16 cellular contexts compared by ENCODE assay signal in genomic region chr1:17516303-17517214, GRCh38. TPM values are rescaled to one million over a fixed set of nuclear protein-coding genes. Genes with fewer than 3 reads are reported as not detected.
A peak's percentile ranks its signal among the peaks of the same experiment; 100 is the strongest.
DNase-seq lines count a peak whose midpoint lies in the region; ATAC-seq and TF ChIP-seq lines count a peak whose summit lies in the region.
"Had no signal": no experiment of that assay in that cellular context is flagged by ENCODE, and none has a peak within 500 bp of the region (broad histone marks: within the 10 kb centered on the region; RNA-seq: fewer than 3 reads in every experiment).

No MANE protein-coding gene starts in this region.

- H3K4me2 ChIP-seq in IMR-90 (ENCODE audit: low read depth, low read length) = no peak overlapping the region

- no peak overlapping the region for H2BK20ac ChIP-seq in IMR-90 (ENCODE audit: low read depth, low read length)

- no peaks in the 10 kb centered on the region for H4K20me1 ChIP-seq in IMR-90 (ENCODE audit: insufficient read depth, low read length)

- no TSS peak for BruUV-seq in IMR-90 (replicated peaks; lab: Mats Ljungman, UMichigan)

- no peak for DNase-seq in IMR-90
- DNase-seq in lower lobe of right lung = no peak
- DNase-seq in thyroid gland = peak; percentile 70 to 80
- no peak for DNase-seq in NCI-H2081 (lab: John Stamatoyannopoulos, UW)
- DNase-seq in SJCRH30 = no peak
- DNase-seq: activated gamma-delta T cell treated with Interleukin-2 at 50 U/mL for 16 hours; C1 segment of cervical spinal cord; dermis blood vessel endothelial cell; EL; HFFc6; NCI-H187; NCI-H524 treated with DMSO at 0.1 percent for 48 hours; spleen; stimulated activated naive CD4-positive, alpha-beta T cell treated with Interleukin-2 at 50 U/mL for 16 hours had no signal

- H3K9me1 ChIP-seq in IMR-90 (ENCODE audit: insufficient read depth, low read length) = 0 out of 2 replicates have a peak, but pooled peaks cover 3% of the 10 kb centered on the region

- H3K27ac ChIP-seq in IMR-90 (ENCODE audit: insufficient read depth, low read length) (no peak overlapping the region), duodenal mucosa (ENCODE audit: low read depth, low read length) (peak overlapping the region; percentile 72), lower lobe of right lung (no peak overlapping the region), thyroid gland (peak overlapping the region; percentile 28 to 68 (median 50)), SJCRH30 (no peak overlapping the region)
- H3K27ac ChIP-seq: spleen had no signal

- H3K4me1 ChIP-seq in IMR-90 (ENCODE audit: control insufficient read depth, insufficient read depth, low read length) (no peaks in the 10 kb centered on the region), duodenal mucosa (ENCODE audit: control insufficient read depth in 1 of 2, insufficient read depth in 2 of 2, low read length in 2 of 2) (peaks cover 33 to 34% of the 10 kb centered on the region in 2 donors), lower lobe of right lung (peaks cover 7% of the 10 kb centered on the region), thyroid gland (peaks cover 13 to 18% of the 10 kb centered on the region in 2 donors), SJCRH30 (0 out of 2 replicates have a peak, but pooled peaks cover 4% of the 10 kb centered on the region)

- TF ChIP-seq CTCF in IMR-90 (conservative IDR thresholded peaks at IDR 0.05; ENCODE audit: low read depth, low read length) (no peak), lower lobe of right lung (IDR thresholded peaks at IDR 0.05) (no peak), thyroid gland (IDR thresholded peaks at IDR 0.05) (no peak)

- intact Hi-C loops in IMR-90 (cut with micrococcal nuclease) = no loop called here
- intact Hi-C loops in lower lobe of right lung (cut with DNase I) = no loop called here
- intact Hi-C loops in thyroid gland (cut with DNase I) = no loop called here

- in situ Hi-C loops in IMR-90 (cut with MboI; ENCODE audit: low sequenced_read_pairs) = no loop called here

- dilution Hi-C loops in IMR-90 (cut with HindIII; ENCODE audit: low sequenced_read_pairs, unreplicated experiment) = no loop called here

- H3K4me3 ChIP-seq in IMR-90 (ENCODE audit: insufficient read depth, low read depth, low read length) (no peak overlapping the region), duodenal mucosa (ENCODE audit: low read depth in 1 of 2, low read length in 2 of 2) (peak overlapping the region in 1 of 2 donors; percentile 21), lower lobe of right lung (no peak overlapping the region), thyroid gland (replicated peaks in 1 of 3) (no peak overlapping the region), SJCRH30 (no peak overlapping the region)
- H3K4me3 ChIP-seq: spleen had no signal

- no peak overlapping the region for H2BK5ac ChIP-seq in IMR-90 (ENCODE audit: low read depth, low read length, poor library complexity, severe bottlenecking)

- H3K9me3 ChIP-seq in IMR-90 (ENCODE audit: control insufficient read depth, insufficient read depth, low read length) (no peaks in the 10 kb centered on the region), duodenal mucosa (ENCODE audit: control insufficient read depth in 1 of 2, low read length in 2 of 2) (no peaks in the 10 kb centered on the region), lower lobe of right lung (no peaks in the 10 kb centered on the region), thyroid gland (no peaks in the 10 kb centered on the region), SJCRH30 (replicated peaks) (no peaks in the 10 kb centered on the region)
- H3K9me3 ChIP-seq: spleen had no signal

- H3K27me3 ChIP-seq in IMR-90 (ENCODE audit: control insufficient read depth, insufficient read depth, low read length) = peaks cover 35% of the 10 kb centered on the region
- H3K27me3 ChIP-seq in duodenal mucosa (ENCODE audit: control insufficient read depth in 1 of 2, insufficient read depth in 2 of 2, low read length in 2 of 2) = no peaks in the 10 kb centered on the region
- H3K27me3 ChIP-seq in lower lobe of right lung (ENCODE audit: low read depth) = no peaks in the 10 kb centered on the region
- no peaks in the 10 kb centered on the region for H3K27me3 ChIP-seq in thyroid gland
- 0 out of 2 replicates have a peak, but pooled peaks cover 16% of the 10 kb centered on the region for H3K27me3 ChIP-seq in SJCRH30

- H3K14ac ChIP-seq in IMR-90 (replicated peaks; ENCODE audit: low read depth, low read length) = no peak overlapping the region

- no peak overlapping the region for H3K56ac ChIP-seq in IMR-90 (ENCODE audit: extremely low read depth, insufficient read depth, low read length)

- ATAC-seq in IMR-90 (ENCODE audit: low read depth) (no peak; the same call in 1 of the 2 replicates), lower lobe of right lung (peak; percentile 14 to 28)
- no peak for ATAC-seq in activated CD4-positive, CD25-positive, alpha-beta regulatory T cell treated with anti-CD3 and anti-CD28 coated beads, Interleukin-2, amount 50 U/mL, for 24 hours

- no peak overlapping the region for H2BK15ac ChIP-seq in IMR-90 (ENCODE audit: low read depth, low read length)

- no peak overlapping the region for H4K91ac ChIP-seq in IMR-90 (ENCODE audit: insufficient read depth, low read depth, low read length)

- H3K4ac ChIP-seq in IMR-90 (ENCODE audit: low read depth, low read length) = no peak overlapping the region

- no peaks in the 10 kb centered on the region for H3K36me3 ChIP-seq in IMR-90 (ENCODE audit: control insufficient read depth, insufficient read depth, low read length)
- no peaks in the 10 kb centered on the region for H3K36me3 ChIP-seq in duodenal mucosa (ENCODE audit: control insufficient read depth in 1 of 2, insufficient read depth in 2 of 2, low read length in 2 of 2)
- H3K36me3 ChIP-seq in lower lobe of right lung = no peaks in the 10 kb centered on the region
- H3K36me3 ChIP-seq in thyroid gland = no peaks in the 10 kb centered on the region
- H3K36me3 ChIP-seq in SJCRH30 = no peaks in the 10 kb centered on the region
- H3K36me3 ChIP-seq: spleen had no signal

- TF ChIP-seq RAD21 in IMR-90 (IDR thresholded peaks at IDR 0.05; ENCODE audit: low read length) = no peak

- CTCF ChIA-PET in IMR-90 (lab: Yijun Ruan, JAX) = interaction anchor here (1.2 to 1.5 kb wide), 2 partner anchors 13 to 14 kb away, joined by 3 to 4 read pairs; no protein-coding TSS in a partner anchor

- no peak overlapping the region for H2AK5ac ChIP-seq in IMR-90 (ENCODE audit: low read depth, low read length)

- H3K18ac ChIP-seq in IMR-90 (ENCODE audit: low read depth, low read length) = no peak overlapping the region

- H3K9ac ChIP-seq in IMR-90 (ENCODE audit: low read depth, low read length) (no peak overlapping the region), duodenal mucosa (ENCODE audit: low read depth in 1 of 2, low read length in 2 of 2) (peak overlapping the region; percentile 9 to 25)

- H3K23ac ChIP-seq in IMR-90 (ENCODE audit: low read depth, low read length) = no peak overlapping the region

- H3K79me1 ChIP-seq in IMR-90 (ENCODE audit: low read depth in 1 of 2, low read length in 2 of 2) = no peaks in the 10 kb centered on the region

- H4K5ac ChIP-seq in IMR-90 (ENCODE audit: low read depth, low read length) = no peak overlapping the region

- no peak overlapping the region for H2AK9ac ChIP-seq in IMR-90 (replicated peaks; ENCODE audit: low read depth, low read length, poor library complexity)

- POLR2A ChIA-PET in IMR-90 (lab: Charles Lee; ENCODE audit: unreplicated experiment) = no interaction called here

- no peak overlapping the region for H2BK120ac ChIP-seq in IMR-90 (ENCODE audit: low read depth, low read length)

- no peak overlapping the region for H4K8ac ChIP-seq in IMR-90 (ENCODE audit: low read depth in 2 of 2, low read length in 2 of 2)

- peak overlapping the region; percentile 19 for H2AFZ ChIP-seq in IMR-90 (replicated peaks; ENCODE audit: low read length, poor library complexity)

- 13% methylated on average over 3 of the region's 13 CpGs; no CpG with 5 or more reads in 1 of the 2 experiments for WGBS in IMR-90 (ENCODE audit: extremely low coverage in 2 of 2, insufficient read length in 1 of 2), 2 experiments
- WGBS in thyroid gland, 2 donors = 23 to 30% methylated on average over 9 to 13 of the region's 13 CpGs

- TF ChIP-seq POLR2A in IMR-90 (IDR thresholded peaks at IDR 0.05; ENCODE audit: low read depth, low read length) (no peak), thyroid gland (IDR thresholded peaks at IDR 0.05) (no peak)

TF ChIP-seq in IMR-90, 13 proteins besides CTCF, POLR2A, EP300 and RAD21:
- no peak for TF ChIP-seq FOS (IDR thresholded peaks at IDR 0.05; ENCODE audit: low read depth, low read length)
- no peak for TF ChIP-seq RCOR1 (IDR thresholded peaks at IDR 0.05; ENCODE audit: insufficient replicate concordance, low read length)
- no peak for TF ChIP-seq USF2 (IDR thresholded peaks at IDR 0.05; ENCODE audit: low read depth, low read length)
- no peak for TF ChIP-seq BHLHE40 (IDR thresholded peaks at IDR 0.05; ENCODE audit: low read depth, low read length)
- no peak for TF ChIP-seq CHD1 (IDR thresholded peaks at IDR 0.05; ENCODE audit: low read depth, low read length)

RNA-seq across cellular contexts. Expression of gene ARHGEF10L, which starts 22.9 kb away (rescaled TPM):
- total RNA-seq in IMR-90 (2012; rRNA removed) = 4.8 and 5.0 TPM in 2 replicates
- 12.4 and 14.5 TPM in 2 replicates for polyA plus RNA-seq in IMR-90 (2012; rRNA removed)
- polyA plus RNA-seq in IMR-90 (2012; cell fraction: cytosol; rRNA removed) = 7.7 and 12.8 TPM in 2 replicates
- polyA plus RNA-seq in IMR-90 (2012; cell fraction: nucleus; rRNA removed; ENCODE audit: low replicate concordance) = 23.3 and 59.8 TPM in 2 replicates
- total RNA-seq in lower lobe of right lung = 57.9 TPM
- total RNA-seq in thyroid gland = 10 to 100 TPM; 32.2 to 64.5 (median 51.4) TPM
- 9.2 and 10.5 TPM in 2 replicates for total RNA-seq in SJCRH30 (2014; rRNA removed; shearing (Covaris generic))

Comparison
In these comparisons a context has a peak if more than half of its experiments do, and no peak if none do; other contexts are left out.
1. ATAC-seq: peak in lower lobe of right lung (2 of 2); none in IMR-90 (single experiment) and activated CD4-positive, CD25-positive, alpha-beta regulatory T cell treated with anti-CD3 and anti-CD28 coated beads, Interleukin-2, amount 50 U/mL, for 24 hours (0 of 2).
2. DNase-seq: peak in thyroid gland (2 of 2); none in IMR-90 (single experiment), lower lobe of right lung (single experiment), NCI-H2081 (0 of 2) and SJCRH30 (0 of 2).
3. H3K27ac ChIP-seq: peak in duodenal mucosa (single experiment) and thyroid gland (3 of 3); none in IMR-90 (single experiment), lower lobe of right lung (single experiment) and SJCRH30 (single experiment).